10 cellular contexts compared by ENCODE assay signal in the genomic region with DNA sequence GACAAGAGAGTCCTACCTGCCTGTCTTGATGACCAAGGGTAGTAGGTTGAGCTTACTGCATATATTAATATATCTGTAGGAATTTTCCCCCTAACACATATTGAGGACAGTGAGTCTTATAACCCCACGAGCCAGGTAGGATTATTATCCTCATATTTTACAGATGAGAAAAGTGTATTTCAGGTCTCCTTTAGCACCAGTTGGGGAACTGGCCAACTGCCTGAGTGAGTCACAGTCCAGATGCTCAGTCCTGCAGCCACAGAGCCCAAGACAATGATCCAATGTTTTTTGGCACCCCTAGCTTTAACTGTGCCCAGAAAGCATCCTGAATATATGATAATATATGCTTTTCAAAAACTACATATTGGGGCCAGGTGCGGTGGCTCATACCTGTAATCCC. TPM values are rescaled to one million over a fixed set of nuclear protein-coding genes. Genes with fewer than 3 reads are reported as not detected.
DNase-seq lines count a peak whose midpoint lies in the region; ATAC-seq and TF ChIP-seq lines count a peak whose summit lies in the region.
"Had no signal": no experiment of that assay in that cellular context is flagged by ENCODE, and none has a peak within 500 bp of the region (broad histone marks: within the 10 kb centered on the region; RNA-seq: fewer than 3 reads in every experiment).

No MANE protein-coding gene starts in this region.

- no peaks in the 10 kb centered on the region for H3K36me3 Mint-ChIP-seq in activated naive CD8-positive, alpha-beta T cell treated with anti-CD3 and anti-CD28 coated beads for 36 hours
- H3K36me3 Mint-ChIP-seq: activated naive CD4-positive, alpha-beta T cell treated with anti-CD3 and anti-CD28 coated beads, Interleukin-2, amount 10 ng/mL, durations not matched to agents 7 days and 5 days had no signal

- peaks cover 8 to 32% of the 10 kb centered on the region in 2 experiments for H3K4me1 ChIP-seq in HCT116 (ENCODE audit: control insufficient read depth in 1 of 2, insufficient read depth in 2 of 2, low read length in 2 of 2)

- H2AFZ ChIP-seq in HCT116 (ENCODE audit: low read depth, low read length, poor library complexity, severe bottlenecking): peak overlapping the region; percentile 65

- no peak overlapping the region for H3K4me3 ChIP-seq in HCT116 (replicated peaks in 1 of 2; ENCODE audit: low read depth in 1 of 2, low read length in 2 of 2)

- no peak overlapping the region for H3K4me3 Mint-ChIP-seq in activated naive CD8-positive, alpha-beta T cell treated with anti-CD3 and anti-CD28 coated beads for 36 hours
- H3K4me3 Mint-ChIP-seq: activated naive CD4-positive, alpha-beta T cell treated with anti-CD3 and anti-CD28 coated beads, Interleukin-2, amount 10 ng/mL, durations not matched to agents 7 days and 5 days had no signal

- H3K9ac ChIP-seq in HCT116 (ENCODE audit: low read length): no peak overlapping the region

- no peaks in the 10 kb centered on the region for H3K36me3 ChIP-seq in HCT116 (ENCODE audit: control insufficient read depth in 1 of 2, insufficient read depth in 2 of 2, low read length in 2 of 2)

- no peaks in the 10 kb centered on the region for H3K9me2 ChIP-seq in HCT116 (ENCODE audit: insufficient read depth)

- intact Hi-C loops in HCT116 (cut with micrococcal nuclease): no loop called here
- intact Hi-C loops in posterior cingulate gyrus (cut with DNase I): no loop called here

- H3K27me3 Mint-ChIP-seq in activated naive CD8-positive, alpha-beta T cell treated with anti-CD3 and anti-CD28 coated beads for 36 hours: no peaks in the 10 kb centered on the region
- H3K27me3 Mint-ChIP-seq: activated naive CD4-positive, alpha-beta T cell treated with anti-CD3 and anti-CD28 coated beads, Interleukin-2, amount 10 ng/mL, durations not matched to agents 7 days and 5 days had no signal

- H3K4me2 ChIP-seq in HCT116 (ENCODE audit: low read length): no peak overlapping the region; the same call in 1 of the 2 replicates

- H3K9me3 ChIP-seq in HCT116 (ENCODE audit: control insufficient read depth in 1 of 2, insufficient read depth in 1 of 2, low read depth in 1 of 2, low read length in 2 of 2): no peaks in the 10 kb centered on the region

- DNase-seq in HCT116 (ENCODE audit: low read depth, low spot score) (no peak), RWPE1 (ENCODE audit: low spot score) (peak; percentile 54), epithelial cell of prostate (ENCODE audit: low read depth, low spot score) (no peak), posterior cingulate gyrus (peak in 7 of 10 donors; percentile 28 to 83 (median 42))
- no peak for DNase-seq in activated naive CD8-positive, alpha-beta T cell treated with anti-CD3 and anti-CD28 coated beads for 36 hours
- DNase-seq: cortex of kidney, NCI-H524 treated with DMSO at 0.1 percent for 48 hours had no signal

- H3K79me2 ChIP-seq in HCT116 (ENCODE audit: insufficient read depth, low read length): no peaks in the 10 kb centered on the region

- no peak for TF ChIP-seq POLR2A in HCT116 (IDR thresholded peaks at IDR 0.05; ENCODE audit: borderline replicate concordance, extremely low read depth, insufficient read depth, insufficient read length)

- no peaks in the 10 kb centered on the region for H4K20me1 ChIP-seq in HCT116 (ENCODE audit: insufficient read depth)

- CTCF ChIA-PET in HCT116 (lab: Charles Lee): interaction anchor here (0.7 to 2.2 kb wide), 6 partner anchors 9 to 672 kb away, joined by 3 to 10 read pairs (median 4); no protein-coding TSS in a partner anchor
- CTCF ChIA-PET in RWPE1 (lab: Yijun Ruan, JAX): interaction anchor here (0.6 to 1.0 kb wide), 3 partner anchors 29 to 282 kb away, joined by 3 to 5 read pairs (median 3); no protein-coding TSS in a partner anchor

- ATAC-seq in HCT116: peak; percentile 44; the same call in 1 of the 2 replicates
- no peak for ATAC-seq in HG02763 (IDR thresholded peaks at IDR 0.05; ENCODE audit: unreplicated experiment)
- ATAC-seq in GM19395 (IDR thresholded peaks at IDR 0.05; ENCODE audit: unreplicated experiment): no peak

- TF ChIP-seq CTCF in HCT116 (IDR thresholded peaks at IDR 0.05 in 2 of 3, conservative IDR thresholded peaks at IDR 0.05 in 1 of 3; ENCODE audit: borderline replicate concordance in 1 of 3, insufficient read depth in 1 of 3, low read depth in 2 of 3, low read length in 2 of 3): no peak
- TF ChIP-seq CTCF in RWPE1 (conservative IDR thresholded peaks at IDR 0.05; ENCODE audit: low read depth): no peak

- H3K27ac ChIP-seq in HCT116 (ENCODE audit: low read depth, low read length): no peak overlapping the region
- H3K27ac ChIP-seq in RWPE1: peak overlapping the region; percentile 86
- peak overlapping the region; percentile 48 for H3K27ac ChIP-seq in epithelial cell of prostate

- no peak overlapping the region for H3K27ac Mint-ChIP-seq in activated naive CD8-positive, alpha-beta T cell treated with anti-CD3 and anti-CD28 coated beads for 36 hours
- H3K27ac Mint-ChIP-seq: activated naive CD4-positive, alpha-beta T cell treated with anti-CD3 and anti-CD28 coated beads, Interleukin-2, amount 10 ng/mL, durations not matched to agents 7 days and 5 days had no signal

- RAD21 ChIA-PET in HCT116 (lab: Charles Lee; ENCODE audit: low non-redundant PET in 1 of 2, low total read pairs in 2 of 2, uncharacterized antibody in 2 of 2, unreplicated experiment in 2 of 2): no interaction called here

- POLR2A ChIA-PET in HCT116 (lab: Charles Lee): interaction anchor here (1.6 kb wide), 1 partner anchor 32 kb away, joined by 4 read pairs; no protein-coding TSS in a partner anchor
- POLR2A ChIA-PET in RWPE1 (lab: Yijun Ruan, JAX; ENCODE audit: low non-redundant PET): no interaction called here

- no peaks in the 10 kb centered on the region for H3K27me3 ChIP-seq in HCT116 (ENCODE audit: insufficient read depth, low read length)

- peaks cover 14% of the 10 kb centered on the region for H3K4me1 Mint-ChIP-seq in activated naive CD8-positive, alpha-beta T cell treated with anti-CD3 and anti-CD28 coated beads for 36 hours
- H3K4me1 Mint-ChIP-seq: activated naive CD4-positive, alpha-beta T cell treated with anti-CD3 and anti-CD28 coated beads, Interleukin-2, amount 10 ng/mL, durations not matched to agents 7 days and 5 days had no signal

- TF ChIP-seq RAD21 in HCT116 (IDR thresholded peaks at IDR 0.05; ENCODE audit: low read depth): no peak

- no peaks in the 10 kb centered on the region for H3K9me3 Mint-ChIP-seq in activated naive CD8-positive, alpha-beta T cell treated with anti-CD3 and anti-CD28 coated beads for 36 hours
- H3K9me3 Mint-ChIP-seq: activated naive CD4-positive, alpha-beta T cell treated with anti-CD3 and anti-CD28 coated beads, Interleukin-2, amount 10 ng/mL, durations not matched to agents 7 days and 5 days had no signal

- no TSS peak for BruUV-seq in HCT116 (replicated peaks; lab: Mats Ljungman, UMichigan)

TF ChIP-seq in HCT116, 20 proteins besides CTCF, POLR2A, EP300 and RAD21:
- TF ChIP-seq SIN3A (IDR thresholded peaks at IDR 0.05; ENCODE audit: low read depth): no peak
- no peak for TF ChIP-seq EZH2 (IDR thresholded peaks at IDR 0.05)
- no peak for TF ChIP-seq FOSL1 (IDR thresholded peaks at IDR 0.05; ENCODE audit: low read depth)
- TF ChIP-seq POLR2AphosphoS5 (IDR thresholded peaks at IDR 0.05; ENCODE audit: low read depth, low read length): no peak
- no peak for TF ChIP-seq ZFX (IDR thresholded peaks at IDR 0.05)
- no peak for TF ChIP-seq ELF1 (IDR thresholded peaks at IDR 0.05; ENCODE audit: borderline replicate concordance, low read depth)
- no peak for TF ChIP-seq CBX3 (IDR thresholded peaks at IDR 0.05; ENCODE audit: low read depth)
- TF ChIP-seq JUND (IDR thresholded peaks at IDR 0.05): no peak
- TF ChIP-seq ZNF274 (IDR thresholded peaks at IDR 0.05; ENCODE audit: low read depth, low read length): no peak
- no peak for TF ChIP-seq EGR1 (IDR thresholded peaks at IDR 0.05; ENCODE audit: low read depth)
- no peak for TF ChIP-seq SRF (IDR thresholded peaks at IDR 0.05; ENCODE audit: low read depth)
- no peak for TF ChIP-seq SP1 (IDR thresholded peaks at IDR 0.05; ENCODE audit: low read depth)

RNA-seq across cellular contexts. Expression of a gene that starts 30.8 kb away (rescaled TPM):
- 97.4 TPM for total RNA-seq in HCT116 (2021; ENCODE audit: unreplicated experiment)
- polyA plus RNA-seq in HCT116 (2012): 21.7 and 26.3 TPM in 2 replicates
- 100 to 1,000 TPM; 192 to 201 TPM for total RNA-seq in activated naive CD8-positive, alpha-beta T cell treated with anti-CD3 and anti-CD28 coated beads for 36 hours

Comparison
In these comparisons a context has a peak if more than half of its experiments do, and no peak if none do; other contexts are left out.
1. DNase-seq: peak in RWPE1 (single experiment) and posterior cingulate gyrus (7 of 10); none in HCT116 (single experiment), epithelial cell of prostate (single experiment) and activated naive CD8-positive, alpha-beta T cell treated with anti-CD3 and anti-CD28 coated beads for 36 hours (single experiment).